12 cellular contexts compared by ENCODE assay signal in the genomic region with DNA sequence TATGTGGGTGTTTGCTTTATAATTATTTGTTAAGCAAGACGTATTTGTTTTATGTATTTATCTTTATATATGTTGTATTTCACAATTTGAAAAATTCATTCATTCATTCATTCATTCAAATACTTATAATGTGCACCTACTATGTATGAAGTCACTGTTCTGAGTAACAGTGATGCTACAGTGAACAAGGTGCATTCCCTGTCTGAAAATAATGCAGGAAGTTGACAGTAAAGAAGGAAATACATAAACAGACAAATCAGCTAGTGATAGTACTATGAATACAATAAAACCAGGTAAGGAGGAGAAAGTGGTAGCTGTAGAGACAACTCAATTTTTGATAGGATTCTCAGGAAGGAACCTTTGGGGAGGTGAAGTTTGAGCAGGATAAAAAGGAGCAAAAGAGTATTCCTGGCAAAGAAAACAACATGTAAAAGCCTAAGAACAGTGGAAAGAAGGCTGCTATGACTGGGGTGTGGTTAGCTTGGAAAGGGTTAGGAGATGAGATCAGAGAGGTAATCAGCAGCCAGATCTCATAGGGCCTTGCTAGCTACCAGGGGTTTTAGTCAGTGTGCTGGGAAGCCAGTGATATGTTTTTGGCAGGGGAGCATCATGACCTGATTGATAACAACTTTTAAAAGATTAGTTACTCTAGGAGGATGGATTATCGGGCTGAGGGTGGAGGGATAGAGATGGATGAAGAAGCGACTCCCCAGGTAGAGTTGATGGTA. TPM values are rescaled to one million over a fixed set of nuclear protein-coding genes. Genes with fewer than 3 reads are reported as not detected.
DNase-seq lines count a peak whose midpoint lies in the region; ATAC-seq, FAIRE-seq and TF ChIP-seq lines count a peak whose summit lies in the region.
"Had no signal": no experiment of that assay in that cellular context is flagged by ENCODE, and none has a peak within 500 bp of the region (broad histone marks: within the 10 kb centered on the region; RNA-seq: fewer than 3 reads in every experiment).

No MANE protein-coding gene starts in this region.

- ATAC-seq in naive thymus-derived CD8-positive, alpha-beta T cell: peak in 1 of 2 donors; percentile 19
- ATAC-seq: left lobe of liver had no signal

- no peaks in the 10 kb centered on the region for H3K27me3 ChIP-seq in CD8-positive, alpha-beta memory T cell (ENCODE audit: insufficient read depth, low read length, poor library complexity, severe bottlenecking)
- H3K27me3 ChIP-seq in SJCRH30: no peaks in the 10 kb centered on the region
- H3K27me3 ChIP-seq: adrenal gland had no signal

- no peaks in the 10 kb centered on the region for H3K9me3 Mint-ChIP-seq in CD8-positive, alpha-beta memory T cell
- no peaks in the 10 kb centered on the region for H3K9me3 Mint-ChIP-seq in IgD-negative memory B cell
- no peaks in the 10 kb centered on the region for H3K9me3 Mint-ChIP-seq in activated naive CD8-positive, alpha-beta T cell (ENCODE audit: low read depth)
- no peaks in the 10 kb centered on the region for H3K9me3 Mint-ChIP-seq in naive thymus-derived CD8-positive, alpha-beta T cell

- intact Hi-C loops in kidney (cut with DNase I): no loop called here

- POLR2A ChIA-PET in CD8-positive, alpha-beta memory T cell (lab: Charles Lee): interaction anchor here (0.7 to 2.6 kb wide), 4 partner anchors 16 to 81 kb away, joined by 3 to 30 read pairs (median 9); partner anchors contain the start of gene BICDL1
- POLR2A ChIA-PET in naive thymus-derived CD8-positive, alpha-beta T cell (lab: Charles Lee): interaction anchor here (0.5 to 8.4 kb wide), 11 partner anchors 9 to 296 kb away, joined by 3 to 105 read pairs (median 4); partner anchors contain the start of genes BICDL1 and RNU4-1

- H3K36me3 ChIP-seq in CD8-positive, alpha-beta memory T cell (ENCODE audit: insufficient read depth, low read length): peaks cover 6% of the 10 kb centered on the region
- H3K36me3 ChIP-seq in kidney (ENCODE audit: control insufficient read depth in 1 of 2, insufficient read depth in 2 of 2, low read length in 2 of 2): peaks cover 0 to 7% of the 10 kb centered on the region in 2 donors
- no peaks in the 10 kb centered on the region for H3K36me3 ChIP-seq in SJCRH30
- H3K36me3 ChIP-seq: adrenal gland, esophagus muscularis mucosa had no signal

- peak overlapping the region; percentile 13 to 66 (median 58) for H3K4me3 Mint-ChIP-seq in CD8-positive, alpha-beta memory T cell
- H3K4me3 Mint-ChIP-seq in IgD-negative memory B cell: peak overlapping the region in 1 of 4 donors; percentile 39
- H3K4me3 Mint-ChIP-seq in activated naive CD8-positive, alpha-beta T cell: peak overlapping the region; percentile 75
- peak overlapping the region in 9 of 10 donors; percentile 29 to 71 (median 56) for H3K4me3 Mint-ChIP-seq in naive thymus-derived CD8-positive, alpha-beta T cell

- CTCF ChIA-PET in CD8-positive, alpha-beta memory T cell (lab: Charles Lee): interaction anchor here (1.2 to 2.6 kb wide), 6 partner anchors 16 to 81 kb away, joined by 3 to 14 read pairs (median 7); partner anchors contain the start of gene BICDL1

- peaks cover 50% of the 10 kb centered on the region for H3K4me1 ChIP-seq in CD8-positive, alpha-beta memory T cell (ENCODE audit: insufficient read depth, low read length)
- H3K4me1 ChIP-seq in kidney (ENCODE audit: control insufficient read depth in 1 of 2, insufficient read depth in 1 of 2, low read depth in 1 of 2, low read length in 2 of 2) (no peaks in the 10 kb centered on the region), SJCRH30 (no peaks in the 10 kb centered on the region)
- H3K4me1 ChIP-seq: adrenal gland, esophagus muscularis mucosa had no signal

- no peaks in the 10 kb centered on the region for H3K27me3 Mint-ChIP-seq in CD8-positive, alpha-beta memory T cell
- H3K27me3 Mint-ChIP-seq in IgD-negative memory B cell: no peaks in the 10 kb centered on the region
- no peaks in the 10 kb centered on the region for H3K27me3 Mint-ChIP-seq in activated naive CD8-positive, alpha-beta T cell
- no peaks in the 10 kb centered on the region for H3K27me3 Mint-ChIP-seq in naive thymus-derived CD8-positive, alpha-beta T cell

- no peak for FAIRE-seq in kidney (lab: Jason Lieb, UNC)
- FAIRE-seq: G401.6 had no signal

- H3K4me3 ChIP-seq in CD8-positive, alpha-beta memory T cell (ENCODE audit: low read length): peak overlapping the region; percentile 3
- no peak overlapping the region for H3K4me3 ChIP-seq in kidney (ENCODE audit: low read length in 2 of 2)
- H3K4me3 ChIP-seq in SJCRH30: no peak overlapping the region
- H3K4me3 ChIP-seq: adrenal gland, esophagus muscularis mucosa had no signal

- DNase-seq in CD8-positive, alpha-beta memory T cell: no peak
- DNase-seq in naive thymus-derived CD8-positive, alpha-beta T cell: no peak
- no peak for DNase-seq in dedifferentiated amniotic fluid mesenchymal stem cell (ENCODE audit: extremely low spot score)
- DNase-seq in kidney: no peak
- DNase-seq in SJCRH30: no peak
- DNase-seq: NCI-H1105 treated with DMSO at 0.1 percent for 48 hours had no signal

- peak overlapping the region; percentile 89 to 100 (median 96) for H3K27ac Mint-ChIP-seq in CD8-positive, alpha-beta memory T cell
- H3K27ac Mint-ChIP-seq in IgD-negative memory B cell: peak overlapping the region; percentile 37 to 76 (median 68)
- peak overlapping the region; percentile 97 for H3K27ac Mint-ChIP-seq in activated naive CD8-positive, alpha-beta T cell
- H3K27ac Mint-ChIP-seq in naive thymus-derived CD8-positive, alpha-beta T cell: peak overlapping the region; percentile 83 to 96 (median 92)

- H3K4me1 Mint-ChIP-seq in CD8-positive, alpha-beta memory T cell: peaks cover 50 to 81% (median 76%) of the 10 kb centered on the region in 3 donors
- H3K4me1 Mint-ChIP-seq in IgD-negative memory B cell: peaks cover 14 to 21% (median 17%) of the 10 kb centered on the region in 3 donors
- peaks cover 90% of the 10 kb centered on the region for H3K4me1 Mint-ChIP-seq in activated naive CD8-positive, alpha-beta T cell (ENCODE audit: low read depth)
- H3K4me1 Mint-ChIP-seq in naive thymus-derived CD8-positive, alpha-beta T cell: peaks cover 22 to 61% (median 54%) of the 10 kb centered on the region in 4 donors

- no peak overlapping the region for H3K9ac ChIP-seq in kidney (ENCODE audit: low read length in 2 of 2)

- peak overlapping the region; percentile 48 for H3K27ac ChIP-seq in CD8-positive, alpha-beta memory T cell (ENCODE audit: low read depth, low read length)
- no peak overlapping the region for H3K27ac ChIP-seq in kidney (ENCODE audit: low read depth in 2 of 2, low read length in 2 of 2)
- no peak overlapping the region for H3K27ac ChIP-seq in SJCRH30
- H3K27ac ChIP-seq: adrenal gland, esophagus muscularis mucosa had no signal

- H3K9me3 ChIP-seq in CD8-positive, alpha-beta memory T cell (ENCODE audit: low read length): no peaks in the 10 kb centered on the region
- H3K9me3 ChIP-seq in kidney (ENCODE audit: control insufficient read depth in 1 of 2, low read length in 2 of 2) (no peaks in the 10 kb centered on the region), SJCRH30 (replicated peaks) (no peaks in the 10 kb centered on the region)
- H3K9me3 ChIP-seq: adrenal gland, esophagus muscularis mucosa had no signal

- peaks cover 0 to 76% (median 14%) of the 10 kb centered on the region in 3 donors for H3K36me3 Mint-ChIP-seq in CD8-positive, alpha-beta memory T cell
- no peaks in the 10 kb centered on the region for H3K36me3 Mint-ChIP-seq in IgD-negative memory B cell
- H3K36me3 Mint-ChIP-seq in activated naive CD8-positive, alpha-beta T cell: peaks cover 45% of the 10 kb centered on the region
- H3K36me3 Mint-ChIP-seq in naive thymus-derived CD8-positive, alpha-beta T cell: peaks cover 0 to 17% (median 15%) of the 10 kb centered on the region in 3 donors

- TF ChIP-seq CTCF in kidney (IDR thresholded peaks at IDR 0.05; ENCODE audit: borderline replicate concordance, extremely low read depth, insufficient read depth): no peak

RNA-seq across cellular contexts. Expression of gene BICDL1, which starts 17.4 kb away (rescaled TPM):
- 100 to 1,000 TPM; 106 to 109 TPM for total RNA-seq in CD8-positive, alpha-beta memory T cell
- polyA plus RNA-seq in CD8-positive, alpha-beta memory T cell: 7.4 TPM
- polyA plus RNA-seq in IgD-negative memory B cell (1.1 TPM), kidney (ENCODE audit: insufficient read depth, low read depth, low replicate concordance) (60.5 TPM)
- 100 to 1,000 TPM; 147 to 157 TPM for total RNA-seq in naive thymus-derived CD8-positive, alpha-beta T cell
- polyA plus RNA-seq in naive thymus-derived CD8-positive, alpha-beta T cell: 1 to 10 TPM; 1.2 to 1.9 (median 1.4) TPM
- 101 TPM for total RNA-seq in kidney
- total RNA-seq in SJCRH30 (2014; rRNA removed; shearing (Covaris generic)): 0.18 TPM in 1 of 2 replicates, not detected in the other

Comparison
In these comparisons a context has a peak if more than half of its experiments do, and no peak if none do; other contexts are left out.
1. RNA of gene BICDL1, which starts 17.4 kb away (total RNA-seq): 147 to 157 TPM in naive thymus-derived CD8-positive, alpha-beta T cell, 106 to 109 TPM in CD8-positive, alpha-beta memory T cell and 101 TPM in kidney (single experiment); 0.18 TPM in SJCRH30; every median in the first group is over 10 times any median in the second.
2. Peak in every context shown above with its lines, with median percentiles within 50 percentile points of each other: H3K27ac Mint-ChIP-seq.